Comparison of ENCODE assay signal across 18 cellular contexts in genomic region chr2:132426033-132426432, GRCh38. TPM values are rescaled to one million over a fixed set of nuclear protein-coding genes. Genes with fewer than 3 reads are reported as not detected.
DNase-seq lines count a peak whose midpoint lies in the region; FAIRE-seq and TF ChIP-seq lines count a peak whose summit lies in the region.
"Had no signal": no experiment of that assay in that cellular context is flagged by ENCODE, and none has a peak within 500 bp of the region (broad histone marks: within the 10 kb centered on the region; RNA-seq: fewer than 3 reads in every experiment).

No MANE protein-coding gene starts in this region.

- peaks cover 7% of the 10 kb centered on the region for H3K79me1 ChIP-seq in trophoblast cell (ENCODE audit: low read length)

- CTCF ChIA-PET in PC-9 (lab: Charles Lee), result no interaction called here
- CTCF ChIA-PET in RWPE1 (lab: Yijun Ruan, JAX), result interaction anchor here (1.1 kb wide), 1 partner anchor 77 kb away, joined by 3 read pairs; no protein-coding TSS in a partner anchor

- H2AK5ac ChIP-seq in trophoblast cell (ENCODE audit: low read length), result no peak overlapping the region

- no peak overlapping the region for H3K18ac ChIP-seq in trophoblast cell (ENCODE audit: low read length)

- H4K8ac ChIP-seq in trophoblast cell (ENCODE audit: low read depth, low read length), result no peak overlapping the region

- intact Hi-C loops in PC-9 (cut with micrococcal nuclease; ENCODE audit: unreplicated experiment), result no loop called here
- intact Hi-C loops in activated T-helper 2 cell treated with anti-CD3 and anti-CD28 coated beads, Interferon-gamma antibody, Interleukin-2, Interleukin-4, amounts not matched to agents 10 μg/mL and 5 μg/mL and 100 μg/mL, durations not matched to agents 14 hours and 24 hours and 36 hours (cut with micrococcal nuclease), result no loop called here

- H3K9me3 Mint-ChIP-seq in activated T-helper 2 cell treated with anti-CD3 and anti-CD28 coated beads, Interferon-gamma antibody, Interleukin-2, Interleukin-4, amounts not matched to agents 10 μg/mL and 5 μg/mL and 100 μg/mL, durations not matched to agents 14 hours and 24 hours and 36 hours, result peaks cover 4% of the 10 kb centered on the region
- H3K9me3 Mint-ChIP-seq: H9, HFFc6 had no signal

- no peaks in the 10 kb centered on the region for H3K36me3 Mint-ChIP-seq in activated T-helper 2 cell treated with anti-CD3 and anti-CD28 coated beads, Interferon-gamma antibody, Interleukin-2, Interleukin-4, amounts not matched to agents 10 μg/mL and 5 μg/mL and 100 μg/mL, durations not matched to agents 14 hours and 24 hours and 36 hours (ENCODE audit: low read depth)
- H3K36me3 Mint-ChIP-seq: CD4-positive, alpha-beta memory T cell had no signal

- H2AFZ ChIP-seq in PC-9 (no peak overlapping the region), hepatocyte (no peak overlapping the region), trophoblast cell (ENCODE audit: insufficient read depth, low read length, poor library complexity) (no peak overlapping the region)
- H2AFZ ChIP-seq: GM23248 had no signal

- H3K36me3 ChIP-seq in PC-9 (ENCODE audit: low read depth) (peaks cover 39% of the 10 kb centered on the region; the same call in 1 of the 2 replicates), hepatocyte (replicated peaks; ENCODE audit: insufficient read depth, low read depth) (no peaks in the 10 kb centered on the region), trophoblast cell (ENCODE audit: control insufficient read depth in 1 of 2, insufficient read depth in 2 of 2, low read length in 2 of 2) (no peaks in the 10 kb centered on the region)

- peaks cover 88% of the 10 kb centered on the region for H3K4me1 ChIP-seq in PC-9 (replicated peaks; ENCODE audit: insufficient read depth)
- peaks cover 20% of the 10 kb centered on the region for H3K4me1 ChIP-seq in hepatocyte (ENCODE audit: insufficient read depth)
- peaks cover 14 to 20% of the 10 kb centered on the region in 2 experiments for H3K4me1 ChIP-seq in trophoblast cell (ENCODE audit: control insufficient read depth in 1 of 2, insufficient read depth in 2 of 2, low read length in 2 of 2)

- no peak overlapping the region for H2BK5ac ChIP-seq in trophoblast cell (ENCODE audit: low read depth, low read length, poor library complexity)

- H3K79me2 ChIP-seq in PC-9 (ENCODE audit: low read depth), result peaks cover 85% of the 10 kb centered on the region
- peaks cover 76% of the 10 kb centered on the region for H3K79me2 ChIP-seq in hepatocyte
- H3K79me2 ChIP-seq in trophoblast cell (ENCODE audit: control insufficient read depth, insufficient read depth, low read length, poor library complexity), result peaks cover 2% of the 10 kb centered on the region

- H3K4me1 Mint-ChIP-seq in activated T-helper 2 cell treated with anti-CD3 and anti-CD28 coated beads, Interferon-gamma antibody, Interleukin-2, Interleukin-4, amounts not matched to agents 10 μg/mL and 5 μg/mL and 100 μg/mL, durations not matched to agents 14 hours and 24 hours and 36 hours (ENCODE audit: low read depth), result no peaks in the 10 kb centered on the region
- H3K4me1 Mint-ChIP-seq: CD4-positive, alpha-beta memory T cell; H9 had no signal

- DNase-seq in PC-9, result no peak
- no peak for DNase-seq in hepatocyte (ENCODE audit: low spot score)
- no peak for DNase-seq in trophoblast cell
- DNase-seq in activated T-helper 2 cell treated with anti-CD3 and anti-CD28 coated beads, Interferon-gamma antibody, Interleukin-2, Interleukin-4, amounts not matched to agents 10 μg/mL and 5 μg/mL and 100 μg/mL, durations not matched to agents 14 hours and 24 hours and 36 hours (ENCODE audit: low spot score), result no peak
- no peak for DNase-seq in GM12892 (ENCODE audit: insufficient read length)
- DNase-seq in RWPE1 (ENCODE audit: low spot score), result no peak
- DNase-seq: C1 segment of cervical spinal cord; Calu3; CD4-positive, alpha-beta memory T cell; COR-L47; DMS53; DMS79 treated with DMSO at 0.1 percent for 48 hours; GF-D8; GM23248; H9; HFFc6 had no signal

- no peak overlapping the region for H3K4me3 Mint-ChIP-seq in activated T-helper 2 cell treated with anti-CD3 and anti-CD28 coated beads, Interferon-gamma antibody, Interleukin-2, Interleukin-4, amounts not matched to agents 10 μg/mL and 5 μg/mL and 100 μg/mL, durations not matched to agents 14 hours and 24 hours and 36 hours (ENCODE audit: low read depth)
- H3K4me3 Mint-ChIP-seq: CD4-positive, alpha-beta memory T cell; H9; HFFc6 had no signal

- H3K4me3 ChIP-seq in PC-9, result no peak overlapping the region
- H3K4me3 ChIP-seq in hepatocyte, result no peak overlapping the region
- H3K4me3 ChIP-seq in trophoblast cell (ENCODE audit: low read depth, low read length), result no peak overlapping the region
- H3K4me3 ChIP-seq: GM23248 had no signal

- H3K9me3 ChIP-seq in PC-9 (ENCODE audit: insufficient read depth, low read depth) (no peaks in the 10 kb centered on the region; the same call in 1 of the 2 replicates), hepatocyte (ENCODE audit: low read depth) (no peaks in the 10 kb centered on the region), trophoblast cell (ENCODE audit: insufficient read depth, low read depth, low read length) (no peaks in the 10 kb centered on the region)

- no peaks in the 10 kb centered on the region for H3K27me3 Mint-ChIP-seq in activated T-helper 2 cell treated with anti-CD3 and anti-CD28 coated beads, Interferon-gamma antibody, Interleukin-2, Interleukin-4, amounts not matched to agents 10 μg/mL and 5 μg/mL and 100 μg/mL, durations not matched to agents 14 hours and 24 hours and 36 hours (ENCODE audit: low read depth)
- H3K27me3 Mint-ChIP-seq: CD4-positive, alpha-beta memory T cell had no signal

- H3K9me2 ChIP-seq in PC-9 (ENCODE audit: insufficient read depth) (no peaks in the 10 kb centered on the region), hepatocyte (replicated peaks; ENCODE audit: insufficient read depth) (no peaks in the 10 kb centered on the region)

- TF ChIP-seq CTCF in PC-9 (conservative IDR thresholded peaks at IDR 0.05) (no peak), hepatocyte (IDR thresholded peaks at IDR 0.05; ENCODE audit: poor library complexity) (no peak), RWPE1 (conservative IDR thresholded peaks at IDR 0.05; ENCODE audit: low read depth) (no peak)

- 72% methylated on average over 3 of the region's 3 CpGs for WGBS in hepatocyte (ENCODE audit: low lambda C conversion rate, missing lambda C conversion rate)
- WGBS in trophoblast cell (ENCODE audit: extremely low coverage, insufficient coverage, insufficient read length), result no CpG with 5 or more reads among the region's 3 CpGs

- H2BK12ac ChIP-seq in trophoblast cell (ENCODE audit: low read length), result peak overlapping the region; percentile 34

- H3K4me2 ChIP-seq in PC-9 (no peak overlapping the region), hepatocyte (no peak overlapping the region), trophoblast cell (ENCODE audit: low read length) (no peak overlapping the region)

- no peak overlapping the region for H4K12ac ChIP-seq in trophoblast cell (ENCODE audit: low read depth, low read length)

- H3K27ac Mint-ChIP-seq in activated T-helper 2 cell treated with anti-CD3 and anti-CD28 coated beads, Interferon-gamma antibody, Interleukin-2, Interleukin-4, amounts not matched to agents 10 μg/mL and 5 μg/mL and 100 μg/mL, durations not matched to agents 14 hours and 24 hours and 36 hours, result no peak overlapping the region
- H3K27ac Mint-ChIP-seq: CD4-positive, alpha-beta memory T cell; H9; HFFc6 had no signal

- H3K9ac ChIP-seq in trophoblast cell (ENCODE audit: low read length), result no peak overlapping the region
- H3K9ac ChIP-seq: GM23248 had no signal

- no TSS peak for BruUV-seq in PC-9 (replicated peaks; lab: Mats Ljungman, UMichigan)

- TF ChIP-seq POLR2A in GM12892 (IDR thresholded peaks at IDR 0.05; ENCODE audit: low read depth, low read length), result no peak

- no peak overlapping the region for H3K23ac ChIP-seq in trophoblast cell (ENCODE audit: low read length)

- H3K27ac ChIP-seq in PC-9 (peak overlapping the region; percentile 13; the same call in 1 of the 2 replicates), hepatocyte (peak overlapping the region; percentile 81), trophoblast cell (ENCODE audit: low read depth, low read length) (no peak overlapping the region), RWPE1 (no peak overlapping the region)
- H3K27ac ChIP-seq: GM23248 had no signal

- peaks cover 36% of the 10 kb centered on the region for H3F3A ChIP-seq in PC-9 (ENCODE audit: insufficient read depth, low read depth)

- no peak for FAIRE-seq in GM12892 (lab: Jason Lieb, UNC)
- FAIRE-seq: GM12891, H1 had no signal

- H3K27me3 ChIP-seq in PC-9 (ENCODE audit: insufficient read depth, low read depth) (no peaks in the 10 kb centered on the region), hepatocyte (no peaks in the 10 kb centered on the region), trophoblast cell (ENCODE audit: insufficient read depth, low read length) (no peaks in the 10 kb centered on the region)

- no peak overlapping the region for H4K91ac ChIP-seq in trophoblast cell (ENCODE audit: low read depth, low read length)

- POLR2A ChIA-PET in PC-9 (lab: Charles Lee; ENCODE audit: unreplicated experiment) (no interaction called here), RWPE1 (lab: Yijun Ruan, JAX; ENCODE audit: low non-redundant PET) (no interaction called here)

- no peaks in the 10 kb centered on the region for H4K20me1 ChIP-seq in PC-9 (ENCODE audit: insufficient read depth)
- H4K20me1 ChIP-seq in hepatocyte (ENCODE audit: insufficient read depth, poor library complexity, severe bottlenecking), result no peaks in the 10 kb centered on the region

- H3K4ac ChIP-seq in trophoblast cell (ENCODE audit: low read depth, low read length), result no peak overlapping the region

- H3K14ac ChIP-seq in trophoblast cell (ENCODE audit: low read length), result no peak overlapping the region

- H2BK120ac ChIP-seq in trophoblast cell (ENCODE audit: insufficient read depth, low read length, poor library complexity), result no peak overlapping the region

RNA-seq across cellular contexts. Expression of gene GPR39, which starts 9.4 kb away (rescaled TPM):
- 14.1 and 20.9 TPM in 2 replicates for total RNA-seq in PC-9 (2021)
- 14.5 and 23.3 TPM in 2 replicates for total RNA-seq in hepatocyte
- 8.2 and 11.1 TPM in 2 replicates for polyA plus RNA-seq in hepatocyte
- polyA plus RNA-seq in trophoblast cell (2013), result 3.3 TPM in 2 replicates
- not detected in 2 replicates for total RNA-seq in activated T-helper 2 cell treated with anti-CD3 and anti-CD28 coated beads, Interferon-gamma antibody, Interleukin-2, Interleukin-4, amounts not matched to agents 10 μg/mL and 5 μg/mL and 100 μg/mL, durations not matched to agents 14 hours and 24 hours and 36 hours
- polyA plus RNA-seq in GM12892 (2012; ENCODE audit: missing spikeins), result not detected
- total RNA-seq: CD4-positive, alpha-beta memory T cell had no signal
- polyA plus RNA-seq: CD4-positive, alpha-beta memory T cell had no signal

Comparison
In these comparisons a context has a peak if more than half of its experiments do, and no peak if none do; other contexts are left out.
1. H3K27ac ChIP-seq: peak in PC-9 (single experiment) and hepatocyte (single experiment); none in trophoblast cell (single experiment) and RWPE1 (single experiment).
2. RNA of gene GPR39, which starts 9.4 kb away (total RNA-seq): 14.1 to 20.9 TPM in PC-9 and 14.5 to 23.3 TPM in hepatocyte; not detected in activated T-helper 2 cell treated with anti-CD3 and anti-CD28 coated beads, Interferon-gamma antibody, Interleukin-2, Interleukin-4, amounts not matched to agents 10 μg/mL and 5 μg/mL and 100 μg/mL, durations not matched to agents 14 hours and 24 hours and 36 hours; every median in the first group is over 10 times any median in the second.